ENCODE assay signal across 12 cellular contexts in genomic region chr13:42420304-42420703, GRCh38.
DNase-seq lines count a peak whose midpoint lies in the region; ATAC-seq and TF ChIP-seq lines count a peak whose summit lies in the region.
"Had no signal": no experiment of that assay in that cellular context is flagged by ENCODE, and none has a peak within 500 bp of the region (broad histone marks: within the 10 kb centered on the region; RNA-seq: fewer than 3 reads in every experiment).

No MANE protein-coding gene starts in this region.

- H3K4me3 ChIP-seq in heart right ventricle: no peak overlapping the region
- H3K4me3 ChIP-seq: psoas muscle had no signal

- peak; percentile 68 for DNase-seq in stimulated activated CD4-positive, alpha-beta T cell treated with anti-CD3 and anti-CD28 coated beads, Interleukin-1b, Interleukin-23, amount 100 ng/mL, for 48 hours
- DNase-seq in sciatic nerve (ENCODE audit: low spot score) (no peak), heart right ventricle (no peak), KBM-7 (no peak), retina (no peak)
- DNase-seq: activated gamma-delta T cell, DMS153, psoas muscle had no signal

- intact Hi-C loops in sciatic nerve (cut with DNase I) (no loop called here), heart right ventricle (cut with DNase I) (loop anchor here in 1 of 10 donors (1.0 kb wide), 1 partner anchor 16 kb away; no protein-coding TSS in a partner anchor)

- no peaks in the 10 kb centered on the region for H3K4me1 ChIP-seq in heart right ventricle
- H3K4me1 ChIP-seq: psoas muscle had no signal

- H3K9me3 ChIP-seq in heart right ventricle: peaks cover 0 to 9% (median 0%) of the 10 kb centered on the region in 11 donors
- H3K9me3 ChIP-seq: psoas muscle had no signal

- 79 to 80% methylated on average over 2 of the region's 2 CpGs for WGBS in heart right ventricle, 2 donors

- in situ Hi-C loops in KBM-7 (cut with MboI; ENCODE audit: low pct_unique_long_range_greater_than_20kb, low sequenced_read_pairs): no loop called here

- H3K27ac ChIP-seq in heart right ventricle: no peak overlapping the region
- H3K27ac ChIP-seq: epithelial cell of prostate, psoas muscle had no signal

- ATAC-seq in GM18861 (IDR thresholded peaks at IDR 0.05; ENCODE audit: unreplicated experiment) (peak; percentile 69), GM21576 (IDR thresholded peaks at IDR 0.05; ENCODE audit: unreplicated experiment) (peak; percentile 91), HG03571 (IDR thresholded peaks at IDR 0.05; ENCODE audit: unreplicated experiment) (peak; percentile 57), sciatic nerve (no peak), heart right ventricle (no peak)
- ATAC-seq: psoas muscle had no signal

- peaks cover 0 to 7% (median 0%) of the 10 kb centered on the region in 7 donors for H3K27me3 ChIP-seq in heart right ventricle

- TF ChIP-seq CTCF in heart right ventricle (IDR thresholded peaks at IDR 0.05): no peak

- H3K36me3 ChIP-seq in heart right ventricle: no peaks in the 10 kb centered on the region

Comparison
In these comparisons a context has a peak if more than half of its experiments do, and no peak if none do; other contexts are left out.
1. ATAC-seq: peak in GM18861 (single experiment), GM21576 (single experiment) and HG03571 (single experiment); none in sciatic nerve (single experiment) and heart right ventricle (0 of 8).